Comparison of ENCODE assay signal across 25 cellular contexts in genomic region chr6:164690702-164691500, GRCh38.
"Had no signal": no experiment of that assay in that cellular context is flagged by ENCODE, and none has a peak within 500 bp of the region (broad histone marks: within the 10 kb centered on the region; RNA-seq: fewer than 3 reads in every experiment).

No MANE protein-coding gene starts in this region.

- H3K36me3 Mint-ChIP-seq: activated CD8-positive, alpha-beta memory T cell treated with anti-CD3 and anti-CD28 coated beads, Interleukin-2, amount 10 ng/mL, durations not matched to agents 7 days and 5 days; activated naive CD4-positive, alpha-beta T cell treated with anti-CD3 and anti-CD28 coated beads, Interleukin-2, amount 50 U/mL, for 24 hours had no signal

- ATAC-seq: activated CD8-positive, alpha-beta memory T cell treated with anti-CD3 and anti-CD28 coated beads, Interleukin-2, amount 10 ng/mL, durations not matched to agents 7 days and 5 days; K562; T-helper 17 cell had no signal

- DNase-seq: activated B cell treated with CpG ODN at 0.5 μM for 24 hours; activated CD4-positive, alpha-beta T cell treated with anti-CD3 and anti-CD28 coated beads for 1 hour; activated CD4-positive, alpha-beta T cell treated with anti-CD3 and anti-CD28 coated beads, Interleukin-2, amount 10 ng/mL, durations not matched to agents 24 days and 14 days; activated CD4-positive, alpha-beta T cell treated with anti-CD3 and anti-CD28 coated beads, Interleukin-2, amount 50 U/mL, for 48 hours; activated CD8-positive, alpha-beta memory T cell treated with anti-CD3 and anti-CD28 coated beads, Interleukin-2, amount 10 ng/mL, durations not matched to agents 7 days and 5 days; activated effector memory CD4-positive, alpha-beta T cell treated with Interleukin-2 at 50 U/mL for 16 hours; activated naive CD4-positive, alpha-beta T cell; activated T-cell treated with anti-CD3 and anti-CD28 coated beads, Interleukin-2, amount 50 U/mL, for 24 hours; aorta; Kasumi-1; NCI-H1092; NCI-H1417 treated with DMSO at 0.1 percent for 48 hours; NCI-H1694; NCI-H2029; NCI-H2107; NCI-H510A treated with DMSO at 0.1 percent for 48 hours; NCI-H69; SIG-M5; T-helper 17 cell; T-helper 9 cell had no signal

- H3K4me1 Mint-ChIP-seq: activated B cell treated with CpG ODN at 0.5 μM for 24 hours; activated CD4-positive, alpha-beta T cell treated with anti-CD3 and anti-CD28 coated beads, Interleukin-2, amount 10 ng/mL, durations not matched to agents 24 days and 14 days; activated CD8-positive, alpha-beta memory T cell treated with anti-CD3 and anti-CD28 coated beads, Interleukin-2, amount 10 ng/mL, durations not matched to agents 7 days and 5 days; activated naive CD4-positive, alpha-beta T cell treated with anti-CD3 and anti-CD28 coated beads, Interleukin-2, amount 50 U/mL, for 24 hours; central memory CD8-positive, alpha-beta T cell; T-helper 17 cell had no signal

- H3K4me3 Mint-ChIP-seq: activated B cell treated with CpG ODN at 0.5 μM for 24 hours; activated CD4-positive, alpha-beta T cell treated with anti-CD3 and anti-CD28 coated beads, Interleukin-2, amount 10 ng/mL, durations not matched to agents 24 days and 14 days; activated CD8-positive, alpha-beta memory T cell treated with anti-CD3 and anti-CD28 coated beads, Interleukin-2, amount 10 ng/mL, durations not matched to agents 7 days and 5 days; activated naive CD4-positive, alpha-beta T cell treated with anti-CD3 and anti-CD28 coated beads, Interleukin-2, amount 50 U/mL, for 24 hours; activated T-cell treated with anti-CD3 and anti-CD28 coated beads, Interleukin-2, amount 50 U/mL, for 24 hours; activated T-helper 1 cell treated with anti-CD3 and anti-CD28 coated beads, Interleukin-12 subunit alpha, Interleukin-12 subunit beta, Interleukin-2, Interleukin-4 antibody, amounts not matched to agents 30 ng/mL and 10 ng/mL and 1 ng/mL, durations not matched to agents 14 hours and 24 hours and 36 hours; central memory CD8-positive, alpha-beta T cell; T-helper 17 cell had no signal

- H3K27me3 Mint-ChIP-seq: activated B cell treated with CpG ODN at 0.5 μM for 24 hours; activated CD4-positive, alpha-beta T cell treated with anti-CD3 and anti-CD28 coated beads, Interleukin-2, amount 10 ng/mL, durations not matched to agents 24 days and 14 days; activated CD8-positive, alpha-beta memory T cell treated with anti-CD3 and anti-CD28 coated beads, Interleukin-2, amount 10 ng/mL, durations not matched to agents 7 days and 5 days; activated naive CD4-positive, alpha-beta T cell treated with anti-CD3 and anti-CD28 coated beads, Interleukin-2, amount 50 U/mL, for 24 hours; activated T-cell treated with anti-CD3 and anti-CD28 coated beads, Interleukin-2, amount 50 U/mL, for 24 hours; central memory CD8-positive, alpha-beta T cell; T-helper 17 cell had no signal

- FAIRE-seq: bronchial epithelial cell, K562 had no signal

- H3K9me3 Mint-ChIP-seq: activated CD4-positive, alpha-beta T cell treated with anti-CD3 and anti-CD28 coated beads, Interleukin-2, amount 10 ng/mL, durations not matched to agents 24 days and 14 days; activated naive CD4-positive, alpha-beta T cell treated with anti-CD3 and anti-CD28 coated beads, Interleukin-2, amount 50 U/mL, for 24 hours had no signal

- H3K27ac Mint-ChIP-seq: activated B cell treated with CpG ODN at 0.5 μM for 24 hours; activated CD4-positive, alpha-beta T cell treated with anti-CD3 and anti-CD28 coated beads, Interleukin-2, amount 10 ng/mL, durations not matched to agents 24 days and 14 days; activated CD8-positive, alpha-beta memory T cell treated with anti-CD3 and anti-CD28 coated beads, Interleukin-2, amount 10 ng/mL, durations not matched to agents 7 days and 5 days; activated naive CD4-positive, alpha-beta T cell treated with anti-CD3 and anti-CD28 coated beads, Interleukin-2, amount 50 U/mL, for 24 hours; activated T-cell treated with anti-CD3 and anti-CD28 coated beads, Interleukin-2, amount 50 U/mL, for 24 hours; activated T-helper 1 cell treated with anti-CD3 and anti-CD28 coated beads, Interleukin-12 subunit alpha, Interleukin-12 subunit beta, Interleukin-2, Interleukin-4 antibody, amounts not matched to agents 30 ng/mL and 10 ng/mL and 1 ng/mL, durations not matched to agents 14 hours and 24 hours and 36 hours; T-helper 17 cell had no signal
